8 cellular contexts compared by ENCODE assay signal in the genomic region with DNA sequence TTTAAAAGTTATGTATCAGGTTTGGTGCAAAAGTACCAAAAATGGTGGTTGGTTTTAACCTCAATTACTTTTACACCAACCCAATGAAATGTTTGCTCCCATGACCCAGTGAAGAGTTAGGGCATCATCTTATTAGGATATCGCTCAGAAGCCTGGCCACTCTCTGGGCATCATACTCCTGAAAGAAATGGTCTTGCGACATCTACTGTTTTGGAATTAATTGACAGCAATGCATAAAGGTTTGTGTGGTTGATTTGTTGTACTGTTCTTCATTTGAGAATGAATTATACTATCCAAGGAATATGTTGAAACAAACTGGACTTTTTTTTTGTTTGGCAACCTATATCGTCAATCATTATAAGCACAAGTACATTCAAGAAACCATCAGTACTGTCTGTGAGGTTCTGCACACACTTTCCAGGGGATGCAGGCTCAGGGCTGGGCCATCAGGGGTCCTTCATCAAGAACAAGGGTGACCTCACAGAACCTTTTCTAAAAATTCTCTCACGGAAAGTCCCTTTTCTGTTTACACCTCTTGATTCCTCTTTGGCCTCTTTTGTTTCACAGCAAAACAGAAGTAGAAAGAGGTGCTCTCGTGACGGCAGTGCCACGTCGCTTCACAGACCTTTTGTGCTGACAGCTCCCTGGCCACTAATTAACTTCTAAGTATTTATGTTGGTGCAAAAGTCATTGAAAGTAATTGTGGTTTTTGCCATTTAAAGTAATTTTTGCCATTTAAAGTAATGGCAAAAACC.
DNase-seq lines count a peak whose midpoint lies in the region; ATAC-seq lines count a peak whose summit lies in the region.

No MANE protein-coding gene starts in this region.

- ATAC-seq in GM19463 (IDR thresholded peaks at IDR 0.05; ENCODE audit: unreplicated experiment) (peak; percentile 98), HG03469 (IDR thresholded peaks at IDR 0.05; ENCODE audit: unreplicated experiment) (peak; percentile 79)

- H3K27ac Mint-ChIP-seq in activated naive CD8-positive, alpha-beta T cell treated with anti-CD3 and anti-CD28 coated beads for 36 hours = peak overlapping the region; percentile 16

- no peak overlapping the region for H3K4me3 Mint-ChIP-seq in activated naive CD8-positive, alpha-beta T cell treated with anti-CD3 and anti-CD28 coated beads for 36 hours

- in situ Hi-C loops in Caki2 (cut with HindIII; ENCODE audit: low pct_unique_long_range_greater_than_20kb, low sequenced_read_pairs) (no loop called here), KBM-7 (cut with MboI; ENCODE audit: low pct_unique_long_range_greater_than_20kb, low sequenced_read_pairs) (no loop called here)

- peaks cover 19% of the 10 kb centered on the region for H3K4me1 Mint-ChIP-seq in activated naive CD8-positive, alpha-beta T cell treated with anti-CD3 and anti-CD28 coated beads for 36 hours

- H3K9me3 Mint-ChIP-seq in activated naive CD8-positive, alpha-beta T cell treated with anti-CD3 and anti-CD28 coated beads for 36 hours = no peaks in the 10 kb centered on the region

- peaks cover 1% of the 10 kb centered on the region for H3K36me3 Mint-ChIP-seq in activated naive CD8-positive, alpha-beta T cell treated with anti-CD3 and anti-CD28 coated beads for 36 hours

- H3K27me3 Mint-ChIP-seq in activated naive CD8-positive, alpha-beta T cell treated with anti-CD3 and anti-CD28 coated beads for 36 hours = no peaks in the 10 kb centered on the region

- DNase-seq in Caki2 (ENCODE audit: low read depth) = peak; percentile 85
- DNase-seq in activated naive CD8-positive, alpha-beta T cell treated with anti-CD3 and anti-CD28 coated beads for 36 hours = peak; percentile 18
- peak; percentile 59 to 87 for DNase-seq in lung microvascular endothelial cell (ENCODE audit: low read depth in 2 of 2)
- no peak for DNase-seq in KBM-7
- DNase-seq in cerebellar nuclear complex (lab: John Stamatoyannopoulos, UW) = no peak
- DNase-seq in middle frontal gyrus (ENCODE audit: extremely low spot score, low spot score) = no peak

Comparison
In these comparisons a context has a peak if more than half of its experiments do, and no peak if none do; other contexts are left out.
1. DNase-seq: peak in Caki2 (single experiment), activated naive CD8-positive, alpha-beta T cell treated with anti-CD3 and anti-CD28 coated beads for 36 hours (single experiment) and lung microvascular endothelial cell (2 of 2); none in KBM-7 (single experiment), cerebellar nuclear complex (0 of 2) and middle frontal gyrus (single experiment).